ENCODE assay signal across 8 cellular contexts in genomic region chr6:12289655-12290489, GRCh38. TPM values are rescaled to one million over a fixed set of nuclear protein-coding genes. Genes with fewer than 3 reads are reported as not detected.
A peak's percentile ranks its signal among the peaks of the same experiment; 100 is the strongest.
DNase-seq lines count a peak whose midpoint lies in the region; ATAC-seq and TF ChIP-seq lines count a peak whose summit lies in the region.

Gene EDN1 (plus strand): TSS chr6:12290361. CDS start chr6:12290630, 269 bp downstream.

- no peaks in the 10 kb centered on the region for H3K9me3 ChIP-seq in gastroesophageal sphincter
- no peaks in the 10 kb centered on the region for H3K9me3 ChIP-seq in neuron (ENCODE audit: low read length)
- no peaks in the 10 kb centered on the region for H3K9me3 ChIP-seq in thymus (ENCODE audit: control insufficient read depth)

- H3K36me3 ChIP-seq in gastroesophageal sphincter (peaks cover 0 to 7% of the 10 kb centered on the region in 2 donors), neuron (ENCODE audit: insufficient read depth, low read length) (no peaks in the 10 kb centered on the region), thymus (ENCODE audit: control insufficient read depth, insufficient read depth) (no peaks in the 10 kb centered on the region)

- 0% methylated on average over 25 to 27 of the region's 36 CpGs for WGBS in gastroesophageal sphincter (ENCODE audit: low coverage in 1 of 2), 2 donors
- 1% methylated on average over 36 of the region's 36 CpGs for WGBS in thymus

- peak within 1 kb of the TSS; percentile 41 to 54 for H3K4me3 ChIP-seq in gastroesophageal sphincter
- H3K4me3 ChIP-seq in neuron (ENCODE audit: low read length): peak within 1 kb of the TSS; percentile 35
- H3K4me3 ChIP-seq in thymus (ENCODE audit: low read length): peak within 1 kb of the TSS; percentile 33

- TF ChIP-seq POLR2A in gastroesophageal sphincter (IDR thresholded peaks at IDR 0.05): peak in 1 of 2 donors; percentile 31

- ATAC-seq in GM19328 (IDR thresholded peaks at IDR 0.05; ENCODE audit: unreplicated experiment) (peak; percentile 74), HG03457 (IDR thresholded peaks at IDR 0.05; ENCODE audit: unreplicated experiment) (peak; percentile 59), gastroesophageal sphincter (peak; percentile 82)

- no peak for TF ChIP-seq EP300 in gastroesophageal sphincter (IDR thresholded peaks at IDR 0.05)

- peak within 1 kb of the TSS; percentile 70 for H2AFZ ChIP-seq in neuron (ENCODE audit: low read depth, low read length)

- peak within 1 kb of the TSS in 3 of 4 donors; percentile 16 to 61 (median 43) for H3K27ac ChIP-seq in gastroesophageal sphincter
- peak within 1 kb of the TSS; percentile 42 for H3K27ac ChIP-seq in thymus (ENCODE audit: low read depth)

- peak; percentile 68 for DNase-seq in COLO668 (lab: John Stamatoyannopoulos, UW; ENCODE audit: unreplicated experiment)
- DNase-seq in activated effector memory CD4-positive, alpha-beta T cell treated with anti-CD3 and anti-CD28 coated beads, Interleukin-2, amount 50 U/mL, for 16 hours: peak; percentile 81

- H3K27me3 ChIP-seq in gastroesophageal sphincter: peaks cover 20% of the 10 kb centered on the region
- peaks cover 11% of the 10 kb centered on the region for H3K27me3 ChIP-seq in neuron (ENCODE audit: insufficient read depth, low read length)
- peaks cover 26% of the 10 kb centered on the region for H3K27me3 ChIP-seq in thymus (ENCODE audit: control insufficient read depth, insufficient read depth)

- TF ChIP-seq CTCF in gastroesophageal sphincter (IDR thresholded peaks at IDR 0.05): peak in 3 of 4 experiments; percentile 58 to 67 (median 64)

- H3K4me1 ChIP-seq in gastroesophageal sphincter (peaks cover 0 to 25% (median 0%) of the 10 kb centered on the region in 3 donors), neuron (ENCODE audit: insufficient read depth, low read length) (peaks cover 13% of the 10 kb centered on the region), thymus (ENCODE audit: control insufficient read depth, insufficient read depth, low read length) (no peaks in the 10 kb centered on the region)

TF ChIP-seq in PFSK-1, 5 proteins besides CTCF, POLR2A, EP300 and RAD21:
- TF ChIP-seq TAF1 (IDR thresholded peaks at IDR 0.05; ENCODE audit: borderline replicate concordance, insufficient read depth, low read length): no peak
- TF ChIP-seq POLR2AphosphoS5 (IDR thresholded peaks at IDR 0.05; ENCODE audit: low read depth, low read length): no peak
- TF ChIP-seq REST (IDR thresholded peaks at IDR 0.05; ENCODE audit: insufficient read depth in 1 of 2, low read depth in 2 of 2, low read length in 2 of 2): peak; percentile 51 to 75; a peak in 2 of 4 replicates
- TF ChIP-seq SIN3A (IDR thresholded peaks at IDR 0.05; ENCODE audit: borderline replicate concordance, insufficient read depth, low read length): no peak
- TF ChIP-seq FOXP2 (optimal IDR thresholded peaks at IDR 0.05; ENCODE audit: borderline replicate concordance, extremely low read depth, extremely low read length, insufficient read depth): peak; percentile 49

RNA-seq across cellular contexts. Expression of gene EDN1, which starts in this region (rescaled TPM):
- not detected for polyA plus RNA-seq in PFSK-1 (2012; ENCODE audit: insufficient read length, low read depth)
- 10 to 100 TPM in 3 of 4 donors, 1 to 10 TPM in 1; 3.6 to 39.6 (median 15.1) TPM for total RNA-seq in gastroesophageal sphincter
- polyA plus RNA-seq in thymus: 14.3 TPM

Comparison
In these comparisons a context has a peak if more than half of its experiments do, and no peak if none do; other contexts are left out.
1. Peak in every context shown above with its lines: DNase-seq, ATAC-seq, H3K4me3 ChIP-seq and H3K27ac ChIP-seq.